9 cellular contexts compared by ENCODE assay signal in genomic region chr1:54053745-54054437, GRCh38. TPM values are rescaled to one million over a fixed set of nuclear protein-coding genes. Genes with fewer than 3 reads are reported as not detected.
DNase-seq lines count a peak whose midpoint lies in the region; TF ChIP-seq lines count a peak whose summit lies in the region.
"Had no signal": no experiment of that assay in that cellular context is flagged by ENCODE, and none has a peak within 500 bp of the region (broad histone marks: within the 10 kb centered on the region; RNA-seq: fewer than 3 reads in every experiment).

No MANE protein-coding gene starts in this region.

- H3K36me3 Mint-ChIP-seq in activated T-helper 2 cell treated with anti-CD3 and anti-CD28 coated beads, Interferon-gamma antibody, Interleukin-2, Interleukin-4, amounts not matched to agents 10 μg/mL and 5 μg/mL and 100 μg/mL, durations not matched to agents 14 hours and 24 hours and 36 hours (ENCODE audit: low read depth) = peaks cover 28% of the 10 kb centered on the region

- H3K27me3 ChIP-seq in HAP-1 (ENCODE audit: low read depth) (no peaks in the 10 kb centered on the region), uterus (no peaks in the 10 kb centered on the region)

- H3K27ac Mint-ChIP-seq in activated T-helper 2 cell treated with anti-CD3 and anti-CD28 coated beads, Interferon-gamma antibody, Interleukin-2, Interleukin-4, amounts not matched to agents 10 μg/mL and 5 μg/mL and 100 μg/mL, durations not matched to agents 14 hours and 24 hours and 36 hours = no peak overlapping the region

- peak overlapping the region; percentile 90 to 91 for H3K27ac ChIP-seq in uterus

- H3K4me3 ChIP-seq in HAP-1 (peak overlapping the region; percentile 84), WI38 (ENCODE audit: low read depth, low read length) (peak overlapping the region; percentile 99), uterus (peak overlapping the region; percentile 73 to 90)

- H3K4me1 ChIP-seq in HAP-1 = peaks cover 16% of the 10 kb centered on the region
- peaks cover 0 to 4% of the 10 kb centered on the region in 2 donors for H3K4me1 ChIP-seq in uterus

- intact Hi-C loops in uterus (cut with DNase I; ENCODE audit: low total_unique reads) = no loop called here
- intact Hi-C loops in activated T-helper 2 cell treated with anti-CD3 and anti-CD28 coated beads, Interferon-gamma antibody, Interleukin-2, Interleukin-4, amounts not matched to agents 10 μg/mL and 5 μg/mL and 100 μg/mL, durations not matched to agents 14 hours and 24 hours and 36 hours (cut with micrococcal nuclease) = loop anchor here (1.0 to 10.0 kb wide), 12 partner anchors 108 to 1997 kb away; partner anchors contain the start of genes BTF3L4, CPT2, CYB5RL and LRRC42

- peak; percentile 37 for DNase-seq in Ammon's horn (ENCODE audit: low spot score)
- peak in 1 of 2 experiments; percentile 47 for DNase-seq in HAP-1 (ENCODE audit: low spot score in 2 of 2)
- peak; percentile 19 for DNase-seq in kidney tubule cell (ENCODE audit: low spot score)
- no peak for DNase-seq in uterus
- no peak for DNase-seq in GF-D8 (lab: John Stamatoyannopoulos, UW)
- no peak for DNase-seq in amniotic stem cell (lab: John Stamatoyannopoulos, UW)
- DNase-seq in activated T-helper 2 cell treated with anti-CD3 and anti-CD28 coated beads, Interferon-gamma antibody, Interleukin-2, Interleukin-4, amounts not matched to agents 10 μg/mL and 5 μg/mL and 100 μg/mL, durations not matched to agents 14 hours and 24 hours and 36 hours (ENCODE audit: low spot score) = no peak

- H3K36me3 ChIP-seq in HAP-1 (replicated peaks) (no peaks in the 10 kb centered on the region), uterus (no peaks in the 10 kb centered on the region)

- H3K4me3 Mint-ChIP-seq in activated T-helper 2 cell treated with anti-CD3 and anti-CD28 coated beads, Interferon-gamma antibody, Interleukin-2, Interleukin-4, amounts not matched to agents 10 μg/mL and 5 μg/mL and 100 μg/mL, durations not matched to agents 14 hours and 24 hours and 36 hours (ENCODE audit: low read depth) = no peak overlapping the region
- H3K4me3 Mint-ChIP-seq: naive thymus-derived CD8-positive, alpha-beta T cell had no signal

- TF ChIP-seq CTCF in WI38 (IDR thresholded peaks at IDR 0.05; ENCODE audit: low read depth, low read length) (no peak), uterus (IDR thresholded peaks at IDR 0.05) (no peak)

- H3K9me3 Mint-ChIP-seq in activated T-helper 2 cell treated with anti-CD3 and anti-CD28 coated beads, Interferon-gamma antibody, Interleukin-2, Interleukin-4, amounts not matched to agents 10 μg/mL and 5 μg/mL and 100 μg/mL, durations not matched to agents 14 hours and 24 hours and 36 hours = no peaks in the 10 kb centered on the region
- H3K9me3 Mint-ChIP-seq: naive thymus-derived CD8-positive, alpha-beta T cell had no signal

- H3K27me3 Mint-ChIP-seq in activated T-helper 2 cell treated with anti-CD3 and anti-CD28 coated beads, Interferon-gamma antibody, Interleukin-2, Interleukin-4, amounts not matched to agents 10 μg/mL and 5 μg/mL and 100 μg/mL, durations not matched to agents 14 hours and 24 hours and 36 hours (ENCODE audit: low read depth) = no peaks in the 10 kb centered on the region
- H3K27me3 Mint-ChIP-seq: naive thymus-derived CD8-positive, alpha-beta T cell had no signal

- H3K9me3 ChIP-seq in HAP-1 (no peaks in the 10 kb centered on the region), uterus (no peaks in the 10 kb centered on the region)

- peaks cover 18% of the 10 kb centered on the region for H3K4me1 Mint-ChIP-seq in activated T-helper 2 cell treated with anti-CD3 and anti-CD28 coated beads, Interferon-gamma antibody, Interleukin-2, Interleukin-4, amounts not matched to agents 10 μg/mL and 5 μg/mL and 100 μg/mL, durations not matched to agents 14 hours and 24 hours and 36 hours (ENCODE audit: low read depth)

- in situ Hi-C loops in HAP-1 (cut with MboI; ENCODE audit: low sequenced_read_pairs) = no loop called here

- no peak for TF ChIP-seq POLR2A in uterus (IDR thresholded peaks at IDR 0.05)

RNA-seq across cellular contexts. Expression of gene TCEANC2, which starts 0.5 kb away (rescaled TPM):
- total RNA-seq in uterus = 1 to 10 TPM; 1.5 to 7.3 (median 3.2) TPM
- 12.8 and 13.2 TPM in 2 replicates for total RNA-seq in activated T-helper 2 cell treated with anti-CD3 and anti-CD28 coated beads, Interferon-gamma antibody, Interleukin-2, Interleukin-4, amounts not matched to agents 10 μg/mL and 5 μg/mL and 100 μg/mL, durations not matched to agents 14 hours and 24 hours and 36 hours

RNA-seq across cellular contexts. Expression of gene TMEM59, which starts 0.9 kb away (rescaled TPM):
- total RNA-seq in uterus = 100 to 1,000 TPM in 3 of 4 donors, 10 to 100 TPM in 1; 82.2 to 327 (median 301) TPM
- 128 and 133 TPM in 2 replicates for total RNA-seq in activated T-helper 2 cell treated with anti-CD3 and anti-CD28 coated beads, Interferon-gamma antibody, Interleukin-2, Interleukin-4, amounts not matched to agents 10 μg/mL and 5 μg/mL and 100 μg/mL, durations not matched to agents 14 hours and 24 hours and 36 hours

RNA-seq across cellular contexts. Expression of gene LDLRAD1, which starts 35.9 kb away (rescaled TPM):
- total RNA-seq in uterus = 1 to 10 TPM in 1 of 4 donors, under 1 TPM in 1, not detected in 2; 0.27 to 1.2 TPM
- total RNA-seq in activated T-helper 2 cell treated with anti-CD3 and anti-CD28 coated beads, Interferon-gamma antibody, Interleukin-2, Interleukin-4, amounts not matched to agents 10 μg/mL and 5 μg/mL and 100 μg/mL, durations not matched to agents 14 hours and 24 hours and 36 hours = not detected in 2 replicates
- total RNA-seq: naive thymus-derived CD8-positive, alpha-beta T cell had no signal

Comparison
In these comparisons a context has a peak if more than half of its experiments do, and no peak if none do; other contexts are left out.
1. DNase-seq: peak in Ammon's horn (single experiment) and kidney tubule cell (single experiment); none in uterus (0 of 2), GF-D8 (single experiment), amniotic stem cell (single experiment) and activated T-helper 2 cell treated with anti-CD3 and anti-CD28 coated beads, Interferon-gamma antibody, Interleukin-2, Interleukin-4, amounts not matched to agents 10 μg/mL and 5 μg/mL and 100 μg/mL, durations not matched to agents 14 hours and 24 hours and 36 hours (single experiment).
2. Peak in every context shown above with its lines, with median percentiles within 50 percentile points of each other: H3K4me3 ChIP-seq.